ENCODE assay signal across 1 cellular context in genomic region chr14:105398726-105399440, GRCh38.
A peak's percentile ranks its signal among the peaks of the same experiment; 100 is the strongest.
TF ChIP-seq lines count a peak whose summit lies in the region.

No MANE protein-coding gene starts in this region.

TF ChIP-seq in HepG2, 621 proteins besides CTCF, POLR2A, EP300 and RAD21 (continued from another document and continues in another):
- TF ChIP-seq ZNF598 (CRISPR knock-in tag; IDR thresholded peaks at IDR 0.05; ENCODE audit: borderline replicate concordance) (0 out of 2 replicates have a peak, but pooled peaks have one; percentile 74), PBX3 (CRISPR knock-in tag; IDR thresholded peaks at IDR 0.05; ENCODE audit: borderline replicate concordance) (0 out of 2 replicates have a peak, but pooled peaks have one; percentile 64), HNRNPUL1 (IDR thresholded peaks at IDR 0.05; ENCODE audit: low read depth, low read length) (no peak), GZF1 (CRISPR knock-in tag; IDR thresholded peaks at IDR 0.05) (no peak; the same call in 1 of the 2 replicates), ZNF180 (CRISPR knock-in tag; IDR thresholded peaks at IDR 0.05; ENCODE audit: borderline replicate concordance, low read depth) (no peak), SP4 (CRISPR knock-in tag; IDR thresholded peaks at IDR 0.05) (peak; percentile 46; the same call in 1 of the 2 replicates), MAF1 (CRISPR knock-in tag; IDR thresholded peaks at IDR 0.05; ENCODE audit: borderline replicate concordance) (no peak), ZNF331 (CRISPR knock-in tag; IDR thresholded peaks at IDR 0.05) (peak; percentile 19; the same call in 1 of the 2 replicates), SP2 (CRISPR knock-in tag; IDR thresholded peaks at IDR 0.05) (no peak; the same call in 1 of the 2 replicates), THYN1 (CRISPR knock-in tag; IDR thresholded peaks at IDR 0.05; ENCODE audit: borderline replicate concordance, low read depth) (no peak), ZNF740 (CRISPR knock-in tag; IDR thresholded peaks at IDR 0.05) (peak; percentile 37; the same call in 1 of the 2 replicates), ZNF747 (CRISPR knock-in tag; IDR thresholded peaks at IDR 0.05; ENCODE audit: borderline replicate concordance) (no peak), IRF1 (CRISPR knock-in tag; IDR thresholded peaks at IDR 0.05; ENCODE audit: low read depth) (no peak), CREBL2 (CRISPR knock-in tag; IDR thresholded peaks at IDR 0.05; ENCODE audit: borderline replicate concordance) (peak; percentile 83; the same call in 1 of the 2 replicates), PHF21A (CRISPR knock-in tag; IDR thresholded peaks at IDR 0.05) (no peak; the same call in 1 of the 2 replicates), RNF2 (conservative IDR thresholded peaks at IDR 0.05; ENCODE audit: low read depth) (no peak; the same call in 1 of the 2 replicates), GATAD1 (CRISPR knock-in tag; IDR thresholded peaks at IDR 0.05) (no peak), ZNF121 (CRISPR knock-in tag; IDR thresholded peaks at IDR 0.05) (no peak; the same call in 1 of the 2 replicates), SNRNP70 (IDR thresholded peaks at IDR 0.05; ENCODE audit: low read depth, low read length) (no peak), NFIC (IDR thresholded peaks at IDR 0.05; ENCODE audit: low read length) (no peak), ZNF350 (CRISPR knock-in tag; IDR thresholded peaks at IDR 0.05; ENCODE audit: borderline replicate concordance, low read depth) (peak; percentile 67; the same call in 1 of the 2 replicates), ZNF746 (CRISPR knock-in tag; IDR thresholded peaks at IDR 0.05) (0 out of 2 replicates have a peak, but pooled peaks have one; percentile 51), ZFP36L1 (CRISPR knock-in tag; IDR thresholded peaks at IDR 0.05) (no peak), ZBTB4 (CRISPR knock-in tag; IDR thresholded peaks at IDR 0.05; ENCODE audit: borderline replicate concordance) (no peak), HINFP (CRISPR knock-in tag; IDR thresholded peaks at IDR 0.05; ENCODE audit: low read depth) (no peak; the same call in 1 of the 2 replicates), NFAT5 (CRISPR knock-in tag; IDR thresholded peaks at IDR 0.05) (0 out of 2 replicates have a peak, but pooled peaks have one; percentile 20), CBFB (CRISPR knock-in tag; IDR thresholded peaks at IDR 0.05) (no peak), ZNF337 (CRISPR knock-in tag; IDR thresholded peaks at IDR 0.05; ENCODE audit: borderline replicate concordance, low read depth) (0 out of 2 replicates have a peak, but pooled peaks have one; percentile 67), ELF3 (CRISPR knock-in tag; IDR thresholded peaks at IDR 0.05) (no peak), SYNCRIP (IDR thresholded peaks at IDR 0.05; ENCODE audit: insufficient read depth, low read depth, low read length) (no peak), SOX13 (IDR thresholded peaks at IDR 0.05) (no peak), SOX13 (CRISPR knock-in tag; conservative IDR thresholded peaks at IDR 0.05 in 1 of 2, IDR thresholded peaks at IDR 0.05 in 1 of 2) (no peak), KAT2B (IDR thresholded peaks at IDR 0.05; ENCODE audit: borderline replicate concordance, low read depth, low read length) (no peak), KLF12 (CRISPR knock-in tag; IDR thresholded peaks at IDR 0.05; ENCODE audit: borderline replicate concordance) (0 out of 2 replicates have a peak, but pooled peaks have one; percentile 60), FOXA3 (CRISPR knock-in tag; IDR thresholded peaks at IDR 0.05) (no peak), DNMT3B (CRISPR knock-in tag; conservative IDR thresholded peaks at IDR 0.05) (0 out of 2 replicates have a peak, but pooled peaks have one; percentile 64), ZNF232 (CRISPR knock-in tag; IDR thresholded peaks at IDR 0.05; ENCODE audit: borderline replicate concordance) (peak; percentile 75; the same call in 1 of the 2 replicates), SALL1 (CRISPR knock-in tag; IDR thresholded peaks at IDR 0.05) (no peak; the same call in 1 of the 2 replicates), ZNF142 (CRISPR knock-in tag; IDR thresholded peaks at IDR 0.05) (peak; percentile 19; the same call in 1 of the 2 replicates), ZNF839 (CRISPR knock-in tag; IDR thresholded peaks at IDR 0.05; ENCODE audit: borderline replicate concordance) (no peak), REPIN1 (CRISPR knock-in tag; IDR thresholded peaks at IDR 0.05; ENCODE audit: borderline replicate concordance, low read depth) (0 out of 2 replicates have a peak, but pooled peaks have one; percentile 6), ZBTB25 (CRISPR knock-in tag; IDR thresholded peaks at IDR 0.05) (no peak)
